ENCODE assay signal across 15 cellular contexts in genomic region chr1:226786550-226786949, GRCh38. TPM values are rescaled to one million over a fixed set of nuclear protein-coding genes. Genes with fewer than 3 reads are reported as not detected.
DNase-seq lines count a peak whose midpoint lies in the region; ATAC-seq and TF ChIP-seq lines count a peak whose summit lies in the region.
"Had no signal": no experiment of that assay in that cellular context is flagged by ENCODE, and none has a peak within 500 bp of the region (broad histone marks: within the 10 kb centered on the region; RNA-seq: fewer than 3 reads in every experiment).

No MANE protein-coding gene starts in this region.

- H3K36me3 Mint-ChIP-seq in T-helper 17 cell (ENCODE audit: low read depth) = no peaks in the 10 kb centered on the region

- DNase-seq in GM13977 (ENCODE audit: low spot score) (peak; percentile 46), brain microvascular endothelial cell (no peak), T-helper 17 cell (no peak), iPS-NIHi11 (ENCODE audit: low spot score) (no peak)
- DNase-seq in activated CD4-positive, alpha-beta T cell treated with anti-CD3 and anti-CD28 coated beads, Interleukin-2, amount 50 U/mL, for 48 hours = no peak
- DNase-seq: Karpas-422; mesendoderm; Peyer's patch; stimulated activated CD4-positive, alpha-beta T cell treated with anti-CD3 and anti-CD28 coated beads, Interleukin-4, amount 100 ng/mL, for 4 hours had no signal

- no peaks in the 10 kb centered on the region for H3K27me3 Mint-ChIP-seq in T-helper 17 cell

- no peak overlapping the region for H3K4me3 ChIP-seq in brain microvascular endothelial cell (ENCODE audit: low read depth, low read length)
- H3K4me3 ChIP-seq: ascending aorta, Peyer's patch, suprapubic skin had no signal

- no peaks in the 10 kb centered on the region for H3K9me3 ChIP-seq in T-helper 17 cell (ENCODE audit: control insufficient read depth, low read length, poor library complexity, severe bottlenecking)
- H3K9me3 ChIP-seq: ascending aorta, Peyer's patch, suprapubic skin had no signal

- in situ Hi-C loops in GM13977 (cut with MboI; ENCODE audit: low pct_unique_long_range_greater_than_20kb, low sequenced_read_pairs, unreplicated experiment) = no loop called here
- in situ Hi-C loops in brain microvascular endothelial cell (cut with HindIII; ENCODE audit: low pct_ligation_motif_present, low sequenced_read_pairs) = no loop called here

- H3K4me3 Mint-ChIP-seq in T-helper 17 cell = no peak overlapping the region

- TF ChIP-seq CTCF in GM13977 (IDR thresholded peaks at IDR 0.05; ENCODE audit: extremely low read depth, insufficient read depth, missing control alignments) = no peak
- TF ChIP-seq CTCF in brain microvascular endothelial cell (IDR thresholded peaks at IDR 0.05; ENCODE audit: low read depth, low read length, missing control alignments) = no peak

- no peak overlapping the region for H3K27ac Mint-ChIP-seq in T-helper 17 cell
- H3K27ac Mint-ChIP-seq: progenitor cell of endocrine pancreas had no signal

- no peaks in the 10 kb centered on the region for H3K27me3 ChIP-seq in brain microvascular endothelial cell (replicated peaks)
- H3K27me3 ChIP-seq: ascending aorta, Peyer's patch, suprapubic skin had no signal

- H3K36me3 ChIP-seq in brain microvascular endothelial cell (replicated peaks) = no peaks in the 10 kb centered on the region
- H3K36me3 ChIP-seq: ascending aorta, Peyer's patch, suprapubic skin had no signal

- H3K27ac ChIP-seq in brain microvascular endothelial cell = no peak overlapping the region
- H3K27ac ChIP-seq: ascending aorta, Peyer's patch, suprapubic skin had no signal

- peaks cover 4% of the 10 kb centered on the region for H3K4me1 Mint-ChIP-seq in T-helper 17 cell

- ATAC-seq in GM19452 (IDR thresholded peaks at IDR 0.05; ENCODE audit: unreplicated experiment) (peak; percentile 60), HG02840 (IDR thresholded peaks at IDR 0.05; ENCODE audit: low FRiP score, unreplicated experiment) (peak; percentile 75), HG03575 (IDR thresholded peaks at IDR 0.05; ENCODE audit: extremely low read depth, insufficient number of reproducible peaks, low FRiP score, unreplicated experiment) (peak; percentile 93), T-helper 17 cell (no peak)

RNA-seq across cellular contexts. Expression of gene ITPKB, which starts 47.5 kb away (rescaled TPM):
- 100 to 1,000 TPM; 128 to 166 TPM for total RNA-seq in T-helper 17 cell
